Comparison of ENCODE assay signal across 8 cellular contexts in genomic region chr10:80444646-80445319, GRCh38. TPM values are rescaled to one million over a fixed set of nuclear protein-coding genes. Genes with fewer than 3 reads are reported as not detected.
DNase-seq lines count a peak whose midpoint lies in the region; ATAC-seq and TF ChIP-seq lines count a peak whose summit lies in the region.

No MANE protein-coding gene starts in this region.

- H3K23ac ChIP-seq in neuronal stem cell (ENCODE audit: low read depth, low read length, poor library complexity), result no peak overlapping the region

- no peaks in the 10 kb centered on the region for H3K36me3 ChIP-seq in CD8-positive, alpha-beta T cell (ENCODE audit: insufficient read depth, low read length)
- H3K36me3 ChIP-seq in neuronal stem cell (replicated peaks in 1 of 2; ENCODE audit: control insufficient read depth in 2 of 2, insufficient read depth in 2 of 2, low read length in 2 of 2), result no peaks in the 10 kb centered on the region
- H3K36me3 ChIP-seq in uterus, result no peaks in the 10 kb centered on the region

- no peak overlapping the region for H2BK5ac ChIP-seq in neuronal stem cell (ENCODE audit: low read length)

- peak in 6 of 7 experiments; percentile 41 to 77 (median 52) for DNase-seq in CD8-positive, alpha-beta T cell
- peak; percentile 49 for DNase-seq in GM19238 (ENCODE audit: insufficient read length, low spot score)
- DNase-seq in NOMO-1 treated with DMSO at 0.1 percent for 48 hours (lab: John Stamatoyannopoulos, UW; ENCODE audit: unreplicated experiment), result peak; percentile 57
- no peak for DNase-seq in activated T-cell treated with anti-CD3 and anti-CD28 coated beads, Interleukin-2, amount 50 U/mL, for 24 hours
- peak; percentile 66 for DNase-seq in fibroblast of gingiva (ENCODE audit: low read depth)
- peak; percentile 70 for DNase-seq in neuronal stem cell (ENCODE audit: low spot score)
- DNase-seq in uterus, result peak; percentile 52 to 68

- no CpG with 5 or more reads among the region's 11 CpGs for WGBS in neuronal stem cell (ENCODE audit: extremely low coverage in 2 of 2, insufficient read length in 2 of 2, insufficient replicate concordance in 1 of 2), 2 donors

- intact Hi-C loops in CD8-positive, alpha-beta T cell (cut with DNase I, micrococcal nuclease), result loop anchor here (1.0 to 5.0 kb wide), 5 partner anchors 9 to 138 kb away; no protein-coding TSS in a partner anchor
- intact Hi-C loops in uterus (cut with DNase I; ENCODE audit: low total_unique reads), result no loop called here

- H3K9me3 ChIP-seq in CD8-positive, alpha-beta T cell (ENCODE audit: low read length), result no peaks in the 10 kb centered on the region
- no peaks in the 10 kb centered on the region for H3K9me3 ChIP-seq in neuronal stem cell (replicated peaks in 1 of 2; ENCODE audit: control insufficient read depth in 2 of 2, insufficient read depth in 1 of 2, low read depth in 1 of 2, low read length in 2 of 2)
- no peaks in the 10 kb centered on the region for H3K9me3 ChIP-seq in uterus

- peaks cover 42% of the 10 kb centered on the region for H3K4me1 ChIP-seq in CD8-positive, alpha-beta T cell (ENCODE audit: insufficient read depth, low read length)
- H3K4me1 ChIP-seq in neuronal stem cell (ENCODE audit: control insufficient read depth in 2 of 2, insufficient read depth in 1 of 2, low read depth in 1 of 2, low read length in 2 of 2), result peaks cover 5 to 15% of the 10 kb centered on the region in 2 donors
- no peaks in the 10 kb centered on the region for H3K4me1 ChIP-seq in uterus

- peaks cover 51% of the 10 kb centered on the region for H3K4me1 Mint-ChIP-seq in CD8-positive, alpha-beta T cell (ENCODE audit: low read depth)
- H3K4me1 Mint-ChIP-seq in activated T-cell treated with anti-CD3 and anti-CD28 coated beads, Interleukin-2, amount 50 U/mL, for 24 hours (ENCODE audit: low read depth), result peaks cover 58% of the 10 kb centered on the region

- H3K14ac ChIP-seq in neuronal stem cell (ENCODE audit: low read length), result no peak overlapping the region

- H3K36me3 Mint-ChIP-seq in CD8-positive, alpha-beta T cell, result no peaks in the 10 kb centered on the region
- no peaks in the 10 kb centered on the region for H3K36me3 Mint-ChIP-seq in activated T-cell treated with anti-CD3 and anti-CD28 coated beads, Interleukin-2, amount 50 U/mL, for 24 hours (ENCODE audit: low read depth)

- no peak overlapping the region for H2AK5ac ChIP-seq in neuronal stem cell (ENCODE audit: low read depth, low read length)

- POLR2A ChIA-PET in CD8-positive, alpha-beta T cell (lab: Charles Lee), result interaction anchor here (0.8 to 3.9 kb wide), 13 partner anchors 11 to 81 kb away, joined by 3 to 31 read pairs (median 5); no protein-coding TSS in a partner anchor

- no peak overlapping the region for H3K27ac ChIP-seq in CD8-positive, alpha-beta T cell (ENCODE audit: low read depth, low read length)
- H3K27ac ChIP-seq in neuronal stem cell (replicated peaks; ENCODE audit: low read length) (peak overlapping the region; percentile 16), uterus (no peak overlapping the region)

- H2AFZ ChIP-seq in neuronal stem cell (ENCODE audit: low read length), result peak overlapping the region; percentile 85

- H2BK120ac ChIP-seq in neuronal stem cell (ENCODE audit: low read depth, low read length), result no peak overlapping the region

- H3K27ac Mint-ChIP-seq in CD8-positive, alpha-beta T cell, result peak overlapping the region; percentile 79
- peak overlapping the region; percentile 73 for H3K27ac Mint-ChIP-seq in activated T-cell treated with anti-CD3 and anti-CD28 coated beads, Interleukin-2, amount 50 U/mL, for 24 hours

- H4K8ac ChIP-seq in neuronal stem cell (ENCODE audit: low read depth, low read length), result no peak overlapping the region

- peak; percentile 42 for TF ChIP-seq CTCF in CD8-positive, alpha-beta T cell (IDR thresholded peaks at IDR 0.05)
- peak; percentile 35 to 61 (median 50) for TF ChIP-seq CTCF in uterus (IDR thresholded peaks at IDR 0.05)

- H3K9ac ChIP-seq in neuronal stem cell (ENCODE audit: low read depth, low read length, poor library complexity), result no peak overlapping the region

- H3K18ac ChIP-seq in neuronal stem cell (ENCODE audit: low read length), result no peak overlapping the region

- H4K91ac ChIP-seq in neuronal stem cell (ENCODE audit: low read depth, low read length, poor library complexity), result no peak overlapping the region

- no peaks in the 10 kb centered on the region for H3K9me3 Mint-ChIP-seq in CD8-positive, alpha-beta T cell
- no peaks in the 10 kb centered on the region for H3K9me3 Mint-ChIP-seq in activated T-cell treated with anti-CD3 and anti-CD28 coated beads, Interleukin-2, amount 50 U/mL, for 24 hours

- H3K4me3 Mint-ChIP-seq in CD8-positive, alpha-beta T cell, result no peak overlapping the region
- H3K4me3 Mint-ChIP-seq in activated T-cell treated with anti-CD3 and anti-CD28 coated beads, Interleukin-2, amount 50 U/mL, for 24 hours, result no peak overlapping the region

- no peak overlapping the region for H2BK12ac ChIP-seq in neuronal stem cell (ENCODE audit: low read length)

- no peaks in the 10 kb centered on the region for H3K27me3 Mint-ChIP-seq in CD8-positive, alpha-beta T cell (ENCODE audit: low read depth)
- H3K27me3 Mint-ChIP-seq in activated T-cell treated with anti-CD3 and anti-CD28 coated beads, Interleukin-2, amount 50 U/mL, for 24 hours, result no peaks in the 10 kb centered on the region

- H3K4me2 ChIP-seq in neuronal stem cell (ENCODE audit: insufficient read depth, low read length, poor library complexity, severe bottlenecking), result no peak overlapping the region

- H3K4me3 ChIP-seq in CD8-positive, alpha-beta T cell (ENCODE audit: low read depth, low read length), result no peak overlapping the region
- H3K4me3 ChIP-seq in neuronal stem cell (ENCODE audit: low read length in 2 of 2), result no peak overlapping the region
- H3K4me3 ChIP-seq in uterus, result no peak overlapping the region

- ATAC-seq in CD8-positive, alpha-beta T cell, result peak; percentile 86
- ATAC-seq in HG03139 (IDR thresholded peaks at IDR 0.05; ENCODE audit: unreplicated experiment), result peak; percentile 62

- H3K27me3 ChIP-seq in CD8-positive, alpha-beta T cell (ENCODE audit: insufficient read depth, low read length), result no peaks in the 10 kb centered on the region
- no peaks in the 10 kb centered on the region for H3K27me3 ChIP-seq in neuronal stem cell (ENCODE audit: control insufficient read depth in 3 of 3, insufficient read depth in 3 of 3, low read depth in 1 of 3, low read length in 3 of 3)
- no peaks in the 10 kb centered on the region for H3K27me3 ChIP-seq in uterus

- H3K79me1 ChIP-seq in neuronal stem cell (ENCODE audit: low read depth, low read length), result no peaks in the 10 kb centered on the region

- H3K4ac ChIP-seq in neuronal stem cell (ENCODE audit: low read length), result no peak overlapping the region

- CTCF ChIA-PET in CD8-positive, alpha-beta T cell (lab: Charles Lee), result interaction anchor here (0.8 to 19.4 kb wide), 33 partner anchors 8 to 217 kb away, joined by 3 to 562 read pairs (median 5); partner anchors contain the start of genes PRXL2A and SH2D4B

- no peak for TF ChIP-seq POLR2A in uterus (IDR thresholded peaks at IDR 0.05)

- no peak overlapping the region for H2BK15ac ChIP-seq in neuronal stem cell (ENCODE audit: low read length)

RNA-seq across cellular contexts. Expression of gene TSPAN14, which starts 9.3 kb away (rescaled TPM):
- total RNA-seq in CD8-positive, alpha-beta T cell, result 10 to 100 TPM; 63.9 to 66.1 TPM
- 80.2 TPM for polyA plus RNA-seq in neuronal stem cell (2013, experiment 1 of 2)
- polyA plus RNA-seq in neuronal stem cell (2013, experiment 2 of 2), result 80.5 TPM
- 100 to 1,000 TPM in 1 of 4 donors, 10 to 100 TPM in 3; 37.1 to 110 (median 66.1) TPM for total RNA-seq in uterus

RNA-seq across cellular contexts. Expression of gene PRXL2A, which starts 36.4 kb away (rescaled TPM):
- 1 to 10 TPM; 4.6 to 5.1 TPM for total RNA-seq in CD8-positive, alpha-beta T cell
- 118 TPM for polyA plus RNA-seq in neuronal stem cell (2013, experiment 1 of 2)
- polyA plus RNA-seq in neuronal stem cell (2013, experiment 2 of 2), result 122 TPM
- total RNA-seq in uterus, result 10 to 100 TPM; 12.3 to 70.7 (median 50.9) TPM
